14 cellular contexts compared by ENCODE assay signal in genomic region chr1:193960040-193960439, GRCh38.
DNase-seq lines count a peak whose midpoint lies in the region; ATAC-seq and TF ChIP-seq lines count a peak whose summit lies in the region.
"Had no signal": no experiment of that assay in that cellular context is flagged by ENCODE, and none has a peak within 500 bp of the region (broad histone marks: within the 10 kb centered on the region; RNA-seq: fewer than 3 reads in every experiment).

No MANE protein-coding gene starts in this region.

- DNase-seq in cardiac muscle cell (ENCODE audit: low read depth in 1 of 2, low spot score in 1 of 2) (no peak), cardiac septum (ENCODE audit: low spot score) (no peak), left cardiac atrium (no peak), nephron progenitor cell (no peak), upper lobe of right lung (no peak)
- DNase-seq in activated CD4-positive, alpha-beta T cell treated with anti-CD3 and anti-CD28 coated beads, Interleukin-2, amount 50 U/mL, for 48 hours, result no peak
- DNase-seq: 8988T; AML-193; Caco-2; CD8-positive, alpha-beta memory T cell; DMS53 had no signal

- H3K27ac Mint-ChIP-seq in nephron progenitor cell, result peak overlapping the region; percentile 81

- H3K36me3 ChIP-seq in cardiac muscle cell (no peaks in the 10 kb centered on the region), upper lobe of right lung (no peaks in the 10 kb centered on the region)
- H3K36me3 ChIP-seq: BLaER1 had no signal

- no peak overlapping the region for H3K4me3 Mint-ChIP-seq in nephron progenitor cell
- H3K4me3 Mint-ChIP-seq: CD8-positive, alpha-beta memory T cell had no signal

- no peaks in the 10 kb centered on the region for H3K36me3 Mint-ChIP-seq in nephron progenitor cell (ENCODE audit: low read depth)

- peaks cover 4% of the 10 kb centered on the region for H3K27me3 Mint-ChIP-seq in nephron progenitor cell (ENCODE audit: low read depth, poor library complexity)

- ATAC-seq in left cardiac atrium (peak; percentile 39 to 56), upper lobe of right lung (no peak), GM21515 (IDR thresholded peaks at IDR 0.05; ENCODE audit: unreplicated experiment) (no peak)
- ATAC-seq: HCT116 had no signal

- intact Hi-C loops in cardiac septum (cut with DNase I), result no loop called here
- intact Hi-C loops in left cardiac atrium (cut with DNase I), result loop anchor here in 1 of 2 donors (10.0 kb wide), 1 partner anchor 775 kb away; the partner anchor contains the start of gene B3GALT2
- intact Hi-C loops in upper lobe of right lung (cut with DNase I), result no loop called here

- no peak overlapping the region for H3K4me3 ChIP-seq in cardiac muscle cell
- no peak overlapping the region for H3K4me3 ChIP-seq in upper lobe of right lung
- H3K4me3 ChIP-seq: BLaER1 had no signal

- TF ChIP-seq CTCF in cardiac muscle cell (IDR thresholded peaks at IDR 0.05; ENCODE audit: low read depth, low read length), result no peak
- no peak for TF ChIP-seq CTCF in nephron progenitor cell (IDR thresholded peaks at IDR 0.05)
- TF ChIP-seq CTCF in upper lobe of right lung (IDR thresholded peaks at IDR 0.05), result no peak

- H3K4me1 ChIP-seq in cardiac muscle cell (ENCODE audit: low read depth), result peaks cover 12% of the 10 kb centered on the region
- no peaks in the 10 kb centered on the region for H3K4me1 ChIP-seq in upper lobe of right lung
- H3K4me1 ChIP-seq: BLaER1, Caco-2 had no signal

- H3K27ac ChIP-seq in cardiac muscle cell, result peak overlapping the region; percentile 42
- H3K27ac ChIP-seq in upper lobe of right lung, result no peak overlapping the region
- H3K27ac ChIP-seq: BLaER1 had no signal

- H3K27me3 ChIP-seq in cardiac muscle cell, result no peaks in the 10 kb centered on the region
- no peaks in the 10 kb centered on the region for H3K27me3 ChIP-seq in upper lobe of right lung
- H3K27me3 ChIP-seq: BLaER1 had no signal

- H3K9me3 ChIP-seq in cardiac muscle cell (ENCODE audit: low read depth) (no peaks in the 10 kb centered on the region), upper lobe of right lung (no peaks in the 10 kb centered on the region)
- H3K9me3 ChIP-seq: BLaER1, Caco-2 had no signal

- peaks cover 5% of the 10 kb centered on the region for H3K9me3 Mint-ChIP-seq in nephron progenitor cell

- no peaks in the 10 kb centered on the region for H3K4me1 Mint-ChIP-seq in nephron progenitor cell

Comparison
In these comparisons a context has a peak if more than half of its experiments do, and no peak if none do; other contexts are left out.
1. ATAC-seq: peak in left cardiac atrium (2 of 2); none in upper lobe of right lung (single experiment) and GM21515 (single experiment).